Comparison of ENCODE assay signal across 1 cellular context in genomic region chr3:156840826-156841689, GRCh38.
A peak's percentile ranks its signal among the peaks of the same experiment; 100 is the strongest.
TF ChIP-seq lines count a peak whose summit lies in the region.

No MANE protein-coding gene starts in this region.

TF ChIP-seq in K562, 482 proteins besides CTCF, POLR2A, EP300 and RAD21 (continued from another document):
- TF ChIP-seq JUN (IDR thresholded peaks at IDR 0.05; ENCODE audit: borderline replicate concordance, low read depth, low read length) (no peak), JUN (CRISPR knock-in tag; IDR thresholded peaks at IDR 0.05; ENCODE audit: borderline replicate concordance) (no peak), PBX2 (CRISPR knock-in tag; IDR thresholded peaks at IDR 0.05; ENCODE audit: low read depth) (no peak), PBX2 (tag; conservative IDR thresholded peaks at IDR 0.05; ENCODE audit: low read depth) (peak; percentile 89)
